ENCODE assay signal across 8 cellular contexts in the genomic region with DNA sequence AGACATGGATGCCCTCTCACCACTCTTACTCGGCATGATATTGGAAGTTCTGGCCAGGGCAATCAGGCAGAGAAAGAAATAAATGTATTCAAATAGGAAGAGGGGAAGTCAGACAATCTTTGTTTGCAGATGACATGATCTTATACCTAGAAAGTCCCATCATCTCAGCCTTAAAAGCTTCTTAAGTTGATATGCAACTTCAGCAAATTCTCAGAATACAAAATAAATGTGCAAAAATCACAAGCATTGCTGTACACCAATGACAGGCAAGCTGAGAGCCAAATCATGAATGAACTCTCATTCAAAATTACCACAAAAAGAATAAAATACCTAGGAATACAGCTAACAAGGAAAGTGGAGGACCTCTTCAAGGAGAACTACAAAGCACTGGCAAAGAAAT.
"Had no signal": no experiment of that assay in that cellular context is flagged by ENCODE, and none has a peak within 500 bp of the region (broad histone marks: within the 10 kb centered on the region; RNA-seq: fewer than 3 reads in every experiment).

No MANE protein-coding gene starts in this region.

- DNase-seq: GDM1, GF-D8 had no signal

- H3K4me3 ChIP-seq: GM12878 had no signal

- FAIRE-seq: G401.6, GM12878, GM12891, GM12892, GM18507, GM19239 had no signal

- ATAC-seq: GM12878 had no signal
